ENCODE assay signal across 8 cellular contexts in the genomic region with DNA sequence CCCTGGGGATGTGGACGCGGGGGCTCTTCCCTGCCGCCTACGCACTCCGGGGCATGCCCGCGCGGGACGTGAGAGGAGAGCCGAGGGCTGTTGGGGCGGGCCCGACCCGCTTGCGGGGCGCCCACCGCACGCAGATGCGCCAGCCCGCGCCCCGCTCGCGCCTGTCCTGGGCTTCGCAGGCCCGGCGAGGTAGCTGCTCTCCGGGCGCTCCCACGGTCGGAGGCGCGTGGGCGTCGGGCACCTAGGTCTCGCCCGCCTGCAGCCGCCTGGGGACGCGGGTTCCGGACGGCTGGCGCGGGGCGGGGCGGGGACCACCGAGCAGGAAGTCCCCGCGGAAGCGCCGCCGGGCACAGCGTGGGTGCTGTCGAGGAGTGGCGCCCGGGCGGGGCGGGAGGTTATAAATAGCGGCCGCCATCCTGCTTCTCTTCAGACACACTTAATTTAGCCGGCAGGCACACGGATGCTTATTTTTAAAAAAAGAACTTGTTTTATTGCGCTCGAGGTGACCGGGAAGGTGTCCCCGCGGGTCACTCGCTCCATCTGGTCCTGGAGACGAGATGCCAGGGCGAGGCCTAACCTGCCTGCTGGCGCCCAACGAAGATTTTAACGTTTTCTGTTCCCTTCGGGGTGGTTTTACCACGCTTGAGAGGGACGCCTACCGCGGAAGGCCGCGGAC. TPM values are rescaled to one million over a fixed set of nuclear protein-coding genes. Genes with fewer than 3 reads are reported as not detected.
DNase-seq lines count a peak whose midpoint lies in the region; ATAC-seq, FAIRE-seq and TF ChIP-seq lines count a peak whose summit lies in the region.

No MANE protein-coding gene starts in this region.

- H3K36me3 ChIP-seq in CD8-positive, alpha-beta T cell (ENCODE audit: insufficient read depth, low read length), result no peaks in the 10 kb centered on the region
- no peaks in the 10 kb centered on the region for H3K36me3 ChIP-seq in HUES6 (ENCODE audit: control insufficient read depth, insufficient read depth, low read length)

- peak; percentile 61 for ATAC-seq in CD8-positive, alpha-beta T cell
- peak; percentile 45 for ATAC-seq in GM21390 (IDR thresholded peaks at IDR 0.05; ENCODE audit: unreplicated experiment)
- ATAC-seq in right cardiac atrium, result peak; percentile 58 to 64
- ATAC-seq in sciatic nerve, result no peak

- FAIRE-seq in frontal cortex (lab: Jason Lieb, UNC), result no peak

- no peaks in the 10 kb centered on the region for H3K27me3 ChIP-seq in CD8-positive, alpha-beta T cell (ENCODE audit: insufficient read depth, low read length)
- H3K27me3 ChIP-seq in HUES6 (ENCODE audit: control insufficient read depth, insufficient read depth, low read length) (peaks cover 75% of the 10 kb centered on the region), right cardiac atrium (ENCODE audit: control insufficient read depth, insufficient read depth) (no peaks in the 10 kb centered on the region)

- H3K36me3 Mint-ChIP-seq in CD8-positive, alpha-beta T cell, result no peaks in the 10 kb centered on the region

- POLR2A ChIA-PET in CD8-positive, alpha-beta T cell (lab: Charles Lee), result interaction anchor here (2.0 kb wide), 1 partner anchor 34 kb away, joined by 5 read pairs; no protein-coding TSS in a partner anchor

- H3K9me3 ChIP-seq in CD8-positive, alpha-beta T cell (ENCODE audit: low read length), result no peaks in the 10 kb centered on the region
- H3K9me3 ChIP-seq in HUES6 (ENCODE audit: control insufficient read depth, insufficient read depth, low read depth, low read length), result no peaks in the 10 kb centered on the region
- no peaks in the 10 kb centered on the region for H3K9me3 ChIP-seq in right cardiac atrium (ENCODE audit: control insufficient read depth, low read length)

- peaks cover 12% of the 10 kb centered on the region for H3K4me1 ChIP-seq in CD8-positive, alpha-beta T cell (ENCODE audit: insufficient read depth, low read length)
- H3K4me1 ChIP-seq in HUES6 (ENCODE audit: control insufficient read depth, insufficient read depth, low read length), result peaks cover 9% of the 10 kb centered on the region; the same call in 1 of the 2 replicates
- no peaks in the 10 kb centered on the region for H3K4me1 ChIP-seq in right cardiac atrium (ENCODE audit: control insufficient read depth, insufficient read depth, low read length)

- peaks cover 35% of the 10 kb centered on the region for H3K27me3 Mint-ChIP-seq in CD8-positive, alpha-beta T cell (ENCODE audit: low read depth)

- peak; percentile 24 to 77 (median 59) for DNase-seq in CD8-positive, alpha-beta T cell
- DNase-seq in activated T-helper 1 cell treated with Interleukin-2 at 50 U/mL for 16 hours (ENCODE audit: low read depth) (peak; percentile 30), right cardiac atrium (peak; percentile 36 to 75 (median 66)), frontal cortex (ENCODE audit: low spot score in 2 of 2) (no peak), sciatic nerve (ENCODE audit: low spot score) (no peak)
- peak; percentile 62 for DNase-seq in stimulated activated CD4-positive, alpha-beta T cell treated with anti-CD3 and anti-CD28 coated beads, Interleukin-4, amount 100 ng/mL, for 1 hour

- no peak overlapping the region for H3K9ac ChIP-seq in HUES6 (ENCODE audit: low read length)

- peaks cover 14% of the 10 kb centered on the region for H3K4me1 Mint-ChIP-seq in CD8-positive, alpha-beta T cell (ENCODE audit: low read depth)

- no peak overlapping the region for H3K27ac Mint-ChIP-seq in CD8-positive, alpha-beta T cell

- no peaks in the 10 kb centered on the region for H3K9me3 Mint-ChIP-seq in CD8-positive, alpha-beta T cell

- H3K27ac ChIP-seq in CD8-positive, alpha-beta T cell (ENCODE audit: low read depth, low read length), result peak overlapping the region; percentile 40
- H3K27ac ChIP-seq in HUES6 (ENCODE audit: low read depth, low read length), result no peak overlapping the region
- peak overlapping the region; percentile 50 for H3K27ac ChIP-seq in right cardiac atrium (ENCODE audit: low read length)

- intact Hi-C loops in CD8-positive, alpha-beta T cell (cut with DNase I, micrococcal nuclease), result loop anchor here (5.0 to 10.0 kb wide), 4 partner anchors 34 to 529 kb away; a partner anchor contains a TSS
- intact Hi-C loops in right cardiac atrium (cut with DNase I), result loop anchor here in 2 of 4 donors (5.0 to 10.0 kb wide), 2 partner anchors 34 to 107 kb away; no protein-coding TSS in a partner anchor
- intact Hi-C loops in sciatic nerve (cut with DNase I), result no loop called here

- peak overlapping the region; percentile 84 for H3K4me3 Mint-ChIP-seq in CD8-positive, alpha-beta T cell

- WGBS in right cardiac atrium, result 3% methylated on average over 79 of the region's 79 CpGs

- H3K4me3 ChIP-seq in CD8-positive, alpha-beta T cell (ENCODE audit: low read depth, low read length), result peak overlapping the region; percentile 71
- H3K4me3 ChIP-seq in HUES6 (ENCODE audit: low read depth, low read length) (peak overlapping the region; percentile 70), right cardiac atrium (ENCODE audit: low read length) (peak overlapping the region; percentile 49)

- CTCF ChIA-PET in CD8-positive, alpha-beta T cell (lab: Charles Lee), result interaction anchor here (0.6 to 3.2 kb wide), 4 partner anchors 15 to 274 kb away, joined by 3 to 10 read pairs (median 4); no protein-coding TSS in a partner anchor

- TF ChIP-seq CTCF in CD8-positive, alpha-beta T cell (IDR thresholded peaks at IDR 0.05), result no peak

RNA-seq across cellular contexts. Expression of a gene that starts 0.6 kb away (rescaled TPM):
- total RNA-seq in CD8-positive, alpha-beta T cell, result under 1 TPM in 1 of 2 experiments, not detected in 1; 0.08 TPM
- total RNA-seq in right cardiac atrium (10 to 100 TPM in 1 of 4 donors, 1 to 10 TPM in 3; 5.0 to 11.0 (median 8.5) TPM), frontal cortex (not detected), sciatic nerve (not detected)
- polyA plus RNA-seq in right cardiac atrium, result 5.7 TPM

RNA-seq across cellular contexts. Expression of a gene that starts 31.3 kb away (rescaled TPM):
- total RNA-seq in CD8-positive, alpha-beta T cell, result not detected
- total RNA-seq in right cardiac atrium (under 1 TPM in 1 of 4 donors, not detected in 3; 0.09 TPM), frontal cortex (5.3 TPM), sciatic nerve (6.4 TPM)
- 0.20 TPM for polyA plus RNA-seq in right cardiac atrium

Comparison
In these comparisons a context has a peak if more than half of its experiments do, and no peak if none do; other contexts are left out.
1. DNase-seq: peak in CD8-positive, alpha-beta T cell (7 of 7), activated T-helper 1 cell treated with Interleukin-2 at 50 U/mL for 16 hours (single experiment), right cardiac atrium (3 of 3) and stimulated activated CD4-positive, alpha-beta T cell treated with anti-CD3 and anti-CD28 coated beads, Interleukin-4, amount 100 ng/mL, for 1 hour (single experiment); none in frontal cortex (0 of 2) and sciatic nerve (single experiment).
2. Peak in every context shown above with its lines, with median percentiles within 50 percentile points of each other: H3K4me3 ChIP-seq.